Comparison of ENCODE assay signal across 8 cellular contexts in genomic region chr12:1204581-1205121, GRCh38.
A peak's percentile ranks its signal among the peaks of the same experiment; 100 is the strongest.
DNase-seq lines count a peak whose midpoint lies in the region; ATAC-seq and TF ChIP-seq lines count a peak whose summit lies in the region.

No MANE protein-coding gene starts in this region.

- intact Hi-C loops in ovary (cut with DNase I) = no loop called here

- H3K4me1 Mint-ChIP-seq in CD4-positive, CD25-positive, alpha-beta regulatory T cell = peaks cover 11 to 33% (median 18%) of the 10 kb centered on the region in 4 donors

- DNase-seq in CD4-positive, CD25-positive, alpha-beta regulatory T cell = peak in 2 of 3 donors; percentile 72 to 85
- DNase-seq in central memory CD4-positive, alpha-beta T cell = peak; percentile 21
- DNase-seq in ovary = no peak
- DNase-seq in stimulated activated CD4-positive, alpha-beta T cell treated with anti-CD3 and anti-CD28 coated beads, Interleukin-12 subunit alpha, Interleukin-12 subunit beta, amount 100 ng/mL, for 4 hours = no peak
- DNase-seq in EL = no peak
- no peak for DNase-seq in HT-29 (ENCODE audit: low spot score)

- H3K4me3 ChIP-seq in CD4-positive, CD25-positive, alpha-beta regulatory T cell (ENCODE audit: low read depth, low read length) = peak overlapping the region; percentile 98
- H3K4me3 ChIP-seq in ovary = peak overlapping the region; percentile 31

- no peak for TF ChIP-seq EP300 in ovary (IDR thresholded peaks at IDR 0.05)

- H3K9me3 ChIP-seq in CD4-positive, CD25-positive, alpha-beta regulatory T cell (ENCODE audit: control insufficient read depth in 2 of 2, low read length in 2 of 2) = no peaks in the 10 kb centered on the region
- no peaks in the 10 kb centered on the region for H3K9me3 ChIP-seq in ovary

- H3K27me3 ChIP-seq in CD4-positive, CD25-positive, alpha-beta regulatory T cell (ENCODE audit: control insufficient read depth, insufficient read depth, low read length) = no peaks in the 10 kb centered on the region
- H3K27me3 ChIP-seq in ovary = no peaks in the 10 kb centered on the region

- H3K27me3 Mint-ChIP-seq in CD4-positive, CD25-positive, alpha-beta regulatory T cell = no peaks in the 10 kb centered on the region

- TF ChIP-seq CTCF in ovary (IDR thresholded peaks at IDR 0.05) = no peak

- TF ChIP-seq POLR2A in ovary (IDR thresholded peaks at IDR 0.05) = no peak

- peaks cover 24% of the 10 kb centered on the region for H3K4me1 ChIP-seq in CD4-positive, CD25-positive, alpha-beta regulatory T cell (ENCODE audit: control insufficient read depth, insufficient read depth, low read length, poor library complexity, severe bottlenecking)
- peaks cover 1% of the 10 kb centered on the region for H3K4me1 ChIP-seq in ovary (ENCODE audit: insufficient read depth)

- peak overlapping the region; percentile 85 for H3K27ac ChIP-seq in CD4-positive, CD25-positive, alpha-beta regulatory T cell (ENCODE audit: insufficient read depth, low read length, poor library complexity, severe bottlenecking)
- H3K27ac ChIP-seq in ovary = peak overlapping the region; percentile 4 to 74

- no peak overlapping the region for H3K27ac Mint-ChIP-seq in CD4-positive, CD25-positive, alpha-beta regulatory T cell

- WGBS in ovary, 3 donors = 3 to 15% (median 5%) methylated on average over 6 of the region's 6 CpGs

- no peaks in the 10 kb centered on the region for H3K36me3 ChIP-seq in CD4-positive, CD25-positive, alpha-beta regulatory T cell (ENCODE audit: control insufficient read depth, insufficient read depth, low read length)
- H3K36me3 ChIP-seq in ovary = no peaks in the 10 kb centered on the region

- ATAC-seq in CD4-positive, CD25-positive, alpha-beta regulatory T cell (ENCODE audit: low read depth in 2 of 2) = peak; percentile 94 to 95
- peak; percentile 83 for ATAC-seq in GM19395 (IDR thresholded peaks at IDR 0.05; ENCODE audit: unreplicated experiment)
- ATAC-seq in HG03521 (IDR thresholded peaks at IDR 0.05; ENCODE audit: unreplicated experiment) = peak; percentile 87

- H3K9me3 Mint-ChIP-seq in CD4-positive, CD25-positive, alpha-beta regulatory T cell = no peaks in the 10 kb centered on the region

- peaks cover 13% of the 10 kb centered on the region for H3K36me3 Mint-ChIP-seq in CD4-positive, CD25-positive, alpha-beta regulatory T cell

- no peak overlapping the region for H3K4me3 Mint-ChIP-seq in CD4-positive, CD25-positive, alpha-beta regulatory T cell

Comparison
In these comparisons a context has a peak if more than half of its experiments do, and no peak if none do; other contexts are left out.
1. DNase-seq: peak in CD4-positive, CD25-positive, alpha-beta regulatory T cell (2 of 3) and central memory CD4-positive, alpha-beta T cell (single experiment); none in ovary (0 of 5), stimulated activated CD4-positive, alpha-beta T cell treated with anti-CD3 and anti-CD28 coated beads, Interleukin-12 subunit alpha, Interleukin-12 subunit beta, amount 100 ng/mL, for 4 hours (single experiment), EL (single experiment) and HT-29 (single experiment).
2. Peak in every context shown above with its lines, with median percentiles within 50 percentile points of each other: ATAC-seq.